ENCODE assay signal across 26 cellular contexts in genomic region chr16:50961944-50962343, GRCh38.
"Had no signal": no experiment of that assay in that cellular context is flagged by ENCODE, and none has a peak within 500 bp of the region (broad histone marks: within the 10 kb centered on the region; RNA-seq: fewer than 3 reads in every experiment).

No MANE protein-coding gene starts in this region.

- H3K4me3 ChIP-seq: dorsolateral prefrontal cortex, esophagus muscularis mucosa, gastroesophageal sphincter, heart left ventricle, left lung, mucosa of descending colon, pancreas, right atrium auricular region, smooth muscle cell, suprapubic skin, transverse colon had no signal

- H3K36me3 ChIP-seq: esophagus muscularis mucosa, gastroesophageal sphincter, heart left ventricle, left lung, neutrophil, pancreas, right atrium auricular region, suprapubic skin, transverse colon had no signal

- H3K9me3 ChIP-seq: esophagus muscularis mucosa, gastroesophageal sphincter, heart left ventricle, left lung, mucosa of descending colon, neutrophil, pancreas, right atrium auricular region, suprapubic skin, transverse colon had no signal

- H3K27me3 ChIP-seq: esophagus muscularis mucosa, foreskin keratinocyte, gastroesophageal sphincter, left lung, pancreas, right atrium auricular region, suprapubic skin, transverse colon had no signal

- DNase-seq: dorsolateral prefrontal cortex; effector CD4-positive, alpha-beta T cell; foreskin keratinocyte; heart left ventricle; hippocampal formation; left cardiac atrium; left lung; mesenchymal stem cell; mucosa of descending colon; naive B cell; pancreas; stimulated activated CD4-positive, alpha-beta T cell treated with anti-CD3 and anti-CD28 coated beads, Interleukin-12 subunit alpha, Interleukin-12 subunit beta, amount 100 ng/mL, for 4 hours; stimulated activated CD4-positive, alpha-beta T cell treated with anti-CD3 and anti-CD28 coated beads, Interleukin-1b, Interleukin-23, amount 100 ng/mL, for 48 hours; stimulated activated CD4-positive, alpha-beta T cell treated with anti-CD3 and anti-CD28 coated beads, Interleukin-4, amount 100 ng/mL, for 1 hour; stimulated activated CD8-positive, alpha-beta memory T cell treated with anti-CD3 and anti-CD28 coated beads, Interleukin-4, amount 100 ng/mL, for 48 hours; stimulated activated naive CD4-positive, alpha-beta T cell; stimulated activated naive CD8-positive, alpha-beta T cell treated with anti-CD3 and anti-CD28 coated beads, Interleukin-15, amount 100 ng/mL, for 72 hours; transverse colon had no signal

- ATAC-seq: foreskin keratinocyte; gastroesophageal sphincter; heart left ventricle; left cardiac atrium; left lung; mucosa of descending colon; natural killer cell treated with Interleukin-12 subunit alpha and Interleukin-12 subunit beta and Interleukin-15 and Interleukin-18, amount 100 ng/mL, for 72 hours; pancreas; sciatic nerve; stimulated activated naive CD8-positive, alpha-beta T cell treated with anti-CD3 and anti-CD28 coated beads, Interleukin-15, amount 100 ng/mL, for 72 hours had no signal

- H3K4me1 ChIP-seq: esophagus muscularis mucosa, foreskin keratinocyte, gastroesophageal sphincter, heart left ventricle, left lung, right atrium auricular region, suprapubic skin, transverse colon had no signal

- H3K4me2 ChIP-seq: smooth muscle cell had no signal

- H3K27ac ChIP-seq: dorsolateral prefrontal cortex, esophagus muscularis mucosa, foreskin keratinocyte, gastroesophageal sphincter, heart left ventricle, left lung, neutrophil, pancreas, right atrium auricular region, suprapubic skin, transverse colon had no signal
